ENCODE assay signal across 31 cellular contexts in genomic region chr15:50736823-50737222, GRCh38.
"Had no signal": no experiment of that assay in that cellular context is flagged by ENCODE, and none has a peak within 500 bp of the region (broad histone marks: within the 10 kb centered on the region; RNA-seq: fewer than 3 reads in every experiment).

No MANE protein-coding gene starts in this region.

- H3K4me1 ChIP-seq: esophagus squamous epithelium, gastroesophageal sphincter, heart right ventricle had no signal

- H3K27me3 ChIP-seq: dorsolateral prefrontal cortex, esophagus squamous epithelium, gastroesophageal sphincter, heart right ventricle had no signal

- H3K9me3 Mint-ChIP-seq: activated CD4-positive, alpha-beta memory T cell treated with anti-CD3 and anti-CD28 coated beads, Interleukin-2, amount 10 ng/mL, durations not matched to agents 7 days and 5 days; activated CD4-positive, alpha-beta T cell treated with anti-CD3 and anti-CD28 coated beads, Interleukin-2, amount 10 ng/mL, durations not matched to agents 24 days and 14 days; activated naive CD4-positive, alpha-beta T cell treated with anti-CD3 and anti-CD28 coated beads for 36 hours; activated naive CD4-positive, alpha-beta T cell treated with anti-CD3 and anti-CD28 coated beads, Interleukin-2, amount 50 U/mL, for 24 hours; activated naive CD8-positive, alpha-beta T cell treated with anti-CD3 and anti-CD28 coated beads for 36 hours; activated T-cell treated with anti-CD3 and anti-CD28 coated beads, Interleukin-2, amount 50 U/mL, for 4 hours; activated T-helper 2 cell treated with anti-CD3 and anti-CD28 coated beads, Interferon-gamma antibody, Interleukin-2, Interleukin-4, amounts not matched to agents 10 μg/mL and 5 μg/mL and 100 μg/mL, durations not matched to agents 14 hours and 24 hours and 36 hours; dendritic cell treated with granulocyte-macrophage colony-stimulating factor and Interleukin-4, amounts not matched to agents 40 ng/mL and 50 ng/mL, for 4 days; T-helper 2 cell treated with Interferon-gamma antibody and Interleukin-4, amounts not matched to agents 5 μg/mL and 100 μg/mL, for 36 hours had no signal

- DNase-seq: activated CD4-positive, alpha-beta memory T cell treated with anti-CD3 and anti-CD28 coated beads, Interleukin-2, amount 10 ng/mL, durations not matched to agents 7 days and 5 days; activated CD4-positive, alpha-beta T cell treated with anti-CD3 and anti-CD28 coated beads for 36 hours; activated CD4-positive, alpha-beta T cell treated with anti-CD3 and anti-CD28 coated beads, Interleukin-2, amount 10 ng/mL, durations not matched to agents 24 days and 14 days; activated CD4-positive, alpha-beta T cell treated with anti-CD3 and anti-CD28 coated beads, Interleukin-2, amount 50 U/mL, for 4 hours; activated CD4-positive, CD25-positive, alpha-beta regulatory T cell; activated CD4-positive, CD25-positive, alpha-beta regulatory T cell treated with anti-CD3 and anti-CD28 coated beads, Interleukin-2, amount 50 U/mL, for 72 hours; activated CD8-positive, alpha-beta memory T cell treated with anti-CD3 and anti-CD28 coated beads, Interleukin-2, amount 50 U/mL, for 48 hours; activated effector memory CD4-positive, alpha-beta T cell treated with anti-CD3 and anti-CD28 coated beads, Interleukin-2, amount 50 U/mL, for 16 hours; activated naive CD4-positive, alpha-beta T cell treated with anti-CD3 and anti-CD28 coated beads for 36 hours; activated naive CD8-positive, alpha-beta T cell treated with anti-CD3 and anti-CD28 coated beads for 36 hours; activated T-cell treated with anti-CD3 and anti-CD28 coated beads for 4 hours; activated T-cell treated with anti-CD3 and anti-CD28 coated beads, Interleukin-2, amount 50 U/mL, for 4 hours; amniotic stem cell; anterior cingulate cortex; caudate nucleus; dorsolateral prefrontal cortex; effector memory CD4-positive, alpha-beta T cell; erythroblast; esophagus squamous epithelium; foreskin melanocyte; heart right ventricle; T-helper 1 cell; T-helper 17 cell; T1000 had no signal

- H3K27ac Mint-ChIP-seq: activated CD4-positive, alpha-beta memory T cell treated with anti-CD3 and anti-CD28 coated beads, Interleukin-2, amount 10 ng/mL, durations not matched to agents 7 days and 5 days; activated CD4-positive, alpha-beta T cell treated with anti-CD3 and anti-CD28 coated beads for 36 hours; activated CD4-positive, alpha-beta T cell treated with anti-CD3 and anti-CD28 coated beads, Interleukin-2, amount 10 ng/mL, durations not matched to agents 24 days and 14 days; activated naive CD4-positive, alpha-beta T cell treated with anti-CD3 and anti-CD28 coated beads for 36 hours; activated naive CD4-positive, alpha-beta T cell treated with anti-CD3 and anti-CD28 coated beads, Interleukin-2, amount 50 U/mL, for 24 hours; activated naive CD8-positive, alpha-beta T cell treated with anti-CD3 and anti-CD28 coated beads for 36 hours; activated T-helper 1 cell treated with anti-CD3 and anti-CD28 coated beads, Interleukin-12 subunit alpha, Interleukin-12 subunit beta, Interleukin-2, Interleukin-4 antibody, amounts not matched to agents 30 ng/mL and 10 ng/mL and 1 ng/mL, durations not matched to agents 14 hours and 24 hours and 36 hours; activated T-helper 2 cell treated with anti-CD3 and anti-CD28 coated beads, Interferon-gamma antibody, Interleukin-2, Interleukin-4, amounts not matched to agents 10 μg/mL and 5 μg/mL and 100 μg/mL, durations not matched to agents 14 hours and 24 hours and 36 hours; dendritic cell treated with granulocyte-macrophage colony-stimulating factor and Interleukin-4, amounts not matched to agents 40 ng/mL and 50 ng/mL, for 4 days; T-helper 17 cell; T-helper 2 cell treated with Interferon-gamma antibody and Interleukin-4, amounts not matched to agents 5 μg/mL and 100 μg/mL, for 36 hours had no signal

- H3K4me3 Mint-ChIP-seq: activated CD4-positive, alpha-beta memory T cell treated with anti-CD3 and anti-CD28 coated beads, Interleukin-2, amount 10 ng/mL, durations not matched to agents 7 days and 5 days; activated CD4-positive, alpha-beta T cell treated with anti-CD3 and anti-CD28 coated beads for 36 hours; activated CD4-positive, alpha-beta T cell treated with anti-CD3 and anti-CD28 coated beads, Interleukin-2, amount 10 ng/mL, durations not matched to agents 24 days and 14 days; activated naive CD4-positive, alpha-beta T cell treated with anti-CD3 and anti-CD28 coated beads for 36 hours; activated naive CD4-positive, alpha-beta T cell treated with anti-CD3 and anti-CD28 coated beads, Interleukin-2, amount 50 U/mL, for 24 hours; activated naive CD8-positive, alpha-beta T cell treated with anti-CD3 and anti-CD28 coated beads for 36 hours; activated T-cell treated with anti-CD3 and anti-CD28 coated beads, Interleukin-2, amount 50 U/mL, for 4 hours; activated T-helper 1 cell treated with anti-CD3 and anti-CD28 coated beads, Interleukin-12 subunit alpha, Interleukin-12 subunit beta, Interleukin-2, Interleukin-4 antibody, amounts not matched to agents 30 ng/mL and 10 ng/mL and 1 ng/mL, durations not matched to agents 14 hours and 24 hours and 36 hours; dendritic cell treated with granulocyte-macrophage colony-stimulating factor and Interleukin-4, amounts not matched to agents 40 ng/mL and 50 ng/mL, for 4 days; T-helper 17 cell; T-helper 2 cell treated with Interferon-gamma antibody and Interleukin-4, amounts not matched to agents 5 μg/mL and 100 μg/mL, for 36 hours had no signal

- H3K4me3 ChIP-seq: coronary artery, dorsolateral prefrontal cortex, esophagus squamous epithelium, gastroesophageal sphincter, heart right ventricle had no signal

- H3K27ac ChIP-seq: coronary artery, dorsolateral prefrontal cortex, esophagus squamous epithelium, gastroesophageal sphincter, heart right ventricle had no signal

- H3K27me3 Mint-ChIP-seq: activated CD4-positive, alpha-beta memory T cell treated with anti-CD3 and anti-CD28 coated beads, Interleukin-2, amount 10 ng/mL, durations not matched to agents 7 days and 5 days; activated CD4-positive, alpha-beta T cell treated with anti-CD3 and anti-CD28 coated beads for 36 hours; activated CD4-positive, alpha-beta T cell treated with anti-CD3 and anti-CD28 coated beads, Interleukin-2, amount 10 ng/mL, durations not matched to agents 24 days and 14 days; activated naive CD4-positive, alpha-beta T cell treated with anti-CD3 and anti-CD28 coated beads, Interleukin-2, amount 50 U/mL, for 24 hours; activated naive CD8-positive, alpha-beta T cell treated with anti-CD3 and anti-CD28 coated beads for 36 hours; dendritic cell treated with granulocyte-macrophage colony-stimulating factor and Interleukin-4, amounts not matched to agents 40 ng/mL and 50 ng/mL, for 4 days; T-helper 17 cell had no signal

- ATAC-seq: activated CD4-positive, alpha-beta T cell treated with anti-CD3 and anti-CD28 coated beads for 36 hours; activated T-cell treated with anti-CD3 and anti-CD28 coated beads, Interleukin-2, amount 50 U/mL, for 4 hours; gastroesophageal sphincter; heart right ventricle; T-helper 17 cell had no signal

- H3K9me3 ChIP-seq: esophagus squamous epithelium, gastroesophageal sphincter had no signal

- H3K4me1 Mint-ChIP-seq: activated CD4-positive, alpha-beta memory T cell treated with anti-CD3 and anti-CD28 coated beads, Interleukin-2, amount 10 ng/mL, durations not matched to agents 7 days and 5 days; activated CD4-positive, alpha-beta T cell treated with anti-CD3 and anti-CD28 coated beads for 36 hours; activated CD4-positive, alpha-beta T cell treated with anti-CD3 and anti-CD28 coated beads, Interleukin-2, amount 10 ng/mL, durations not matched to agents 24 days and 14 days; activated naive CD4-positive, alpha-beta T cell treated with anti-CD3 and anti-CD28 coated beads, Interleukin-2, amount 50 U/mL, for 24 hours; activated naive CD8-positive, alpha-beta T cell treated with anti-CD3 and anti-CD28 coated beads for 36 hours; T-helper 17 cell had no signal
